Comparison of ENCODE assay signal across 15 cellular contexts in the genomic region with DNA sequence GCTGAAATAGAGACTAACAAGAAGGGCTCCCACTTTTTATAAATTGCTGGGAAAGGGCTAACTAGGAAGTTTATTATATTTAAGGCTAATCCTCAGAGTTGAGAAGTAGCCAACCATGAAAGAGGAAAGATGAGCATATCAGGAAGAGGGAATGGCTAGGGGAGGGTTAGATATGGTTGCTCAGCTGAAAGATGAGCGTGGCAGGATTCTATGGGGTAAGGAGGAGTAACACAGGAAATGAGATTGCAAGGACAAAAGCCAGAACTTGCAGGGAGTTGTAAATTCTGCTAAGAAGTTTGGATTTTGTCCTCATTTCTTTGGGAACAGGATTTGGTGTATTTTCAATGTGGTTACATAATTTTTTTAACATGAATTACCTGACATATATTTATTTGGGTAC.
"Had no signal": no experiment of that assay in that cellular context is flagged by ENCODE, and none has a peak within 500 bp of the region (broad histone marks: within the 10 kb centered on the region; RNA-seq: fewer than 3 reads in every experiment).

No MANE protein-coding gene starts in this region.

- H3K27ac ChIP-seq: ascending aorta, gastrocnemius medialis, heart right ventricle, tibial nerve, uterus had no signal

- H3K9me3 ChIP-seq: ascending aorta, gastrocnemius medialis, heart right ventricle, tibial nerve, uterus had no signal

- H3K27me3 ChIP-seq: ascending aorta, gastrocnemius medialis, tibial nerve, uterus had no signal

- H3K4me1 ChIP-seq: ascending aorta, gastrocnemius medialis, heart right ventricle, tibial nerve had no signal

- ATAC-seq: esophagus mucosa; gastrocnemius medialis; heart right ventricle; left lobe of liver; stimulated activated naive B cell treated with anti-CD40 and anti-IgM and Interleukin-4, amounts not matched to agents 10 μg/mL and 1 μg/mL and 100 μg/mL, for 72 hours had no signal

- DNase-seq: activated CD4-positive, alpha-beta T cell treated with anti-CD3 and anti-CD28 coated beads, Interleukin-2, amount 50 U/mL, for 1 hour; activated CD8-positive, alpha-beta memory T cell treated with anti-CD3 and anti-CD28 coated beads for 24 hours; activated naive CD8-positive, alpha-beta T cell treated with anti-CD3 and anti-CD28 coated beads, Interleukin-2, amount 10 ng/mL, durations not matched to agents 7 days and 5 days; gastrocnemius medialis; heart right ventricle; naive B cell; posterior cingulate gyrus; stimulated activated CD4-positive, alpha-beta T cell treated with anti-CD3 and anti-CD28 coated beads, Interleukin-15, amount 100 ng/mL, for 24 hours; stimulated activated CD4-positive, alpha-beta T cell treated with anti-CD3 and anti-CD28 coated beads, Interleukin-4, amount 100 ng/mL, for 1 hour; stimulated activated naive B cell treated with anti-CD40 and anti-IgM and Interleukin-4, amounts not matched to agents 10 μg/mL and 1 μg/mL and 100 μg/mL, for 72 hours; uterus had no signal

- H3K36me3 ChIP-seq: ascending aorta, gastrocnemius medialis, heart right ventricle, tibial nerve, uterus had no signal

- H3K4me3 ChIP-seq: ascending aorta, gastrocnemius medialis, heart right ventricle, tibial nerve, uterus had no signal
